ENCODE assay signal across 15 cellular contexts in genomic region chr14:99524091-99524661, GRCh38. TPM values are rescaled to one million over a fixed set of nuclear protein-coding genes. Genes with fewer than 3 reads are reported as not detected.
DNase-seq lines count a peak whose midpoint lies in the region; ATAC-seq and TF ChIP-seq lines count a peak whose summit lies in the region.
"Had no signal": no experiment of that assay in that cellular context is flagged by ENCODE, and none has a peak within 500 bp of the region (broad histone marks: within the 10 kb centered on the region; RNA-seq: fewer than 3 reads in every experiment).

No MANE protein-coding gene starts in this region.

- TF ChIP-seq CTCF in IMR-90 (conservative IDR thresholded peaks at IDR 0.05; ENCODE audit: low read depth, low read length) = no peak

- in situ Hi-C loops in IMR-90 (cut with MboI; ENCODE audit: low sequenced_read_pairs) = loop anchor here (5.0 to 10.0 kb wide), 2 partner anchors 98 to 381 kb away; no protein-coding TSS in a partner anchor

- H3K4me3 Mint-ChIP-seq in activated T-cell treated with anti-CD3 and anti-CD28 coated beads, Interleukin-2, amount 50 U/mL, for 24 hours = no peak overlapping the region
- no peak overlapping the region for H3K4me3 Mint-ChIP-seq in CD4-positive, alpha-beta memory T cell
- H3K4me3 Mint-ChIP-seq: naive B cell had no signal

- H3K27me3 Mint-ChIP-seq in activated T-cell treated with anti-CD3 and anti-CD28 coated beads, Interleukin-2, amount 50 U/mL, for 24 hours = no peaks in the 10 kb centered on the region
- H3K27me3 Mint-ChIP-seq in CD4-positive, alpha-beta memory T cell = no peaks in the 10 kb centered on the region
- H3K27me3 Mint-ChIP-seq: CD8-positive, alpha-beta memory T cell; naive B cell had no signal

- H3K27ac ChIP-seq in IMR-90 (ENCODE audit: insufficient read depth, low read length) = no peak overlapping the region
- no peak overlapping the region for H3K27ac ChIP-seq in iPS-20b (ENCODE audit: low read length)
- no peak overlapping the region for H3K27ac ChIP-seq in CD4-positive, alpha-beta memory T cell (ENCODE audit: low read depth, low read length)
- H3K27ac ChIP-seq: epithelial cell of prostate, KMS-11 had no signal

- H3K79me1 ChIP-seq in IMR-90 (ENCODE audit: low read depth in 1 of 2, low read length in 2 of 2) = peaks cover 24 to 78% of the 10 kb centered on the region in 2 experiments

- H3K9me3 Mint-ChIP-seq in activated T-cell treated with anti-CD3 and anti-CD28 coated beads, Interleukin-2, amount 50 U/mL, for 24 hours = no peaks in the 10 kb centered on the region
- no peaks in the 10 kb centered on the region for H3K9me3 Mint-ChIP-seq in CD4-positive, alpha-beta memory T cell
- H3K9me3 Mint-ChIP-seq: CD8-positive, alpha-beta memory T cell; naive B cell had no signal

- no peak for TF ChIP-seq POLR2A in IMR-90 (IDR thresholded peaks at IDR 0.05; ENCODE audit: low read depth, low read length)

- peak overlapping the region; percentile 41; the same call in 1 of the 2 replicates for H3K4ac ChIP-seq in IMR-90 (ENCODE audit: low read depth, low read length)

- 100% methylated on average over 1 of the region's 16 CpGs; no CpG with 5 or more reads in 1 of the 2 experiments for WGBS in IMR-90 (ENCODE audit: extremely low coverage in 2 of 2, insufficient read length in 1 of 2), 2 experiments

- no peak overlapping the region for H3K14ac ChIP-seq in IMR-90 (replicated peaks; ENCODE audit: low read depth, low read length)

- H3K23ac ChIP-seq in IMR-90 (ENCODE audit: low read depth, low read length) = no peak overlapping the region

- CTCF ChIA-PET in IMR-90 (lab: Yijun Ruan, JAX) = interaction anchor here (0.9 to 1.1 kb wide), 2 partner anchors 12 to 66 kb away, joined by 3 read pairs; no protein-coding TSS in a partner anchor
- CTCF ChIA-PET in CD4-positive, alpha-beta memory T cell (lab: Charles Lee; ENCODE audit: partially characterized antibody) = interaction anchor here (1.1 to 2.2 kb wide), 4 partner anchors 10 to 361 kb away, joined by 3 to 10 read pairs (median 4); no protein-coding TSS in a partner anchor

- H3K9me3 ChIP-seq in IMR-90 (ENCODE audit: control insufficient read depth, insufficient read depth, low read length) (no peaks in the 10 kb centered on the region), iPS-20b (ENCODE audit: insufficient read depth, low read depth, low read length) (no peaks in the 10 kb centered on the region)
- H3K9me3 ChIP-seq in CD4-positive, alpha-beta memory T cell (ENCODE audit: control insufficient read depth in 1 of 2, low read length in 2 of 2) = no peaks in the 10 kb centered on the region

- H3K36me3 Mint-ChIP-seq in activated T-cell treated with anti-CD3 and anti-CD28 coated beads, Interleukin-2, amount 50 U/mL, for 24 hours (ENCODE audit: low read depth) = no peaks in the 10 kb centered on the region
- H3K36me3 Mint-ChIP-seq in CD4-positive, alpha-beta memory T cell = peaks cover 0 to 1% of the 10 kb centered on the region in 2 donors
- H3K36me3 Mint-ChIP-seq: naive B cell had no signal

- no peaks in the 10 kb centered on the region for H3K27me3 ChIP-seq in IMR-90 (ENCODE audit: control insufficient read depth, insufficient read depth, low read length)
- H3K27me3 ChIP-seq in iPS-20b (ENCODE audit: insufficient read depth, low read length) = no peaks in the 10 kb centered on the region
- H3K27me3 ChIP-seq in CD4-positive, alpha-beta memory T cell (ENCODE audit: insufficient read depth, low read length) = no peaks in the 10 kb centered on the region

- intact Hi-C loops in IMR-90 (cut with micrococcal nuclease) = loop anchor here (5.0 kb wide), 1 partner anchor 158 kb away; the partner anchor contains the start of gene CYP46A1
- intact Hi-C loops in sciatic nerve (cut with DNase I) = loop anchor here (5.0 kb wide), 1 partner anchor 103 kb away; no protein-coding TSS in a partner anchor
- intact Hi-C loops in CD4-positive, alpha-beta memory T cell (cut with micrococcal nuclease) = no loop called here

- peak overlapping the region; percentile 11; the same call in 1 of the 2 replicates for H4K91ac ChIP-seq in IMR-90 (ENCODE audit: insufficient read depth, low read depth, low read length)

- no peak overlapping the region for H2BK20ac ChIP-seq in IMR-90 (ENCODE audit: low read depth, low read length)

- peaks cover 8% of the 10 kb centered on the region for H3K4me1 Mint-ChIP-seq in activated T-cell treated with anti-CD3 and anti-CD28 coated beads, Interleukin-2, amount 50 U/mL, for 24 hours (ENCODE audit: low read depth)
- peaks cover 5 to 22% (median 12%) of the 10 kb centered on the region in 4 donors for H3K4me1 Mint-ChIP-seq in CD4-positive, alpha-beta memory T cell
- H3K4me1 Mint-ChIP-seq: naive B cell had no signal

- H3K9ac ChIP-seq in IMR-90 (ENCODE audit: low read depth, low read length) (no peak overlapping the region), iPS-20b (ENCODE audit: low read depth, low read length) (peak overlapping the region; percentile 14; the same call in 1 of the 2 replicates)
- H3K9ac ChIP-seq: KMS-11 had no signal

- H3K4me1 ChIP-seq in IMR-90 (ENCODE audit: control insufficient read depth, insufficient read depth, low read length) = peaks cover 34% of the 10 kb centered on the region
- peaks cover 20% of the 10 kb centered on the region; the same call in 1 of the 2 replicates for H3K4me1 ChIP-seq in iPS-20b (ENCODE audit: insufficient read depth, low read length)
- H3K4me1 ChIP-seq in CD4-positive, alpha-beta memory T cell (ENCODE audit: insufficient read depth, low read length) = peaks cover 20% of the 10 kb centered on the region

- peak overlapping the region; percentile 29 for H2BK120ac ChIP-seq in IMR-90 (ENCODE audit: low read depth, low read length)

- DNase-seq in IMR-90 (no peak), amniotic epithelial cell (ENCODE audit: low read depth) (peak; percentile 27), sciatic nerve (ENCODE audit: low spot score) (no peak), NCI-H510A (lab: John Stamatoyannopoulos, UW) (no peak)
- no peak for DNase-seq in activated T-cell treated with anti-CD3 and anti-CD28 coated beads, Interleukin-2, amount 50 U/mL, for 24 hours
- no peak for DNase-seq in CD4-positive, alpha-beta memory T cell
- DNase-seq: activated T-cell treated with anti-CD3 and anti-CD28 coated beads, Interleukin-2, amount 50 U/mL, for 48 hours; CD8-positive, alpha-beta memory T cell; naive B cell; NCI-H2227 treated with DMSO at 0.1 percent for 48 hours; stimulated activated CD4-positive, alpha-beta T cell treated with anti-CD3 and anti-CD28 coated beads, Interleukin-15, amount 100 ng/mL, for 24 hours had no signal

- TF ChIP-seq RAD21 in IMR-90 (IDR thresholded peaks at IDR 0.05; ENCODE audit: low read length) = no peak

- no peak overlapping the region for H4K5ac ChIP-seq in IMR-90 (ENCODE audit: low read depth, low read length)

- H3K36me3 ChIP-seq in IMR-90 (ENCODE audit: control insufficient read depth, insufficient read depth, low read length) (no peaks in the 10 kb centered on the region; the same call in 1 of the 2 replicates), iPS-20b (ENCODE audit: insufficient read depth, low read depth, low read length) (no peaks in the 10 kb centered on the region)
- H3K36me3 ChIP-seq in CD4-positive, alpha-beta memory T cell (ENCODE audit: insufficient read depth, low read length) = no peaks in the 10 kb centered on the region

- H3K27ac Mint-ChIP-seq in activated T-cell treated with anti-CD3 and anti-CD28 coated beads, Interleukin-2, amount 50 U/mL, for 24 hours = no peak overlapping the region
- H3K27ac Mint-ChIP-seq in CD4-positive, alpha-beta memory T cell = no peak overlapping the region
- H3K27ac Mint-ChIP-seq: naive B cell had no signal

- peak overlapping the region in 1 of 2 experiments; percentile 16; a peak in 2 of 4 replicates for H4K8ac ChIP-seq in IMR-90 (ENCODE audit: low read depth in 2 of 2, low read length in 2 of 2)

- peak overlapping the region; percentile 80 for H2BK5ac ChIP-seq in IMR-90 (ENCODE audit: low read depth, low read length, poor library complexity, severe bottlenecking)

- H3K4me2 ChIP-seq in IMR-90 (ENCODE audit: low read depth, low read length) = no peak overlapping the region
- H3K4me2 ChIP-seq: KMS-11 had no signal

- H3K9me1 ChIP-seq in IMR-90 (ENCODE audit: insufficient read depth, low read length) = peaks cover 10% of the 10 kb centered on the region

- no TSS peak for BruUV-seq in IMR-90 (replicated peaks; lab: Mats Ljungman, UMichigan)

- no peak overlapping the region for H2AK9ac ChIP-seq in IMR-90 (replicated peaks; ENCODE audit: low read depth, low read length, poor library complexity)

- H2AFZ ChIP-seq in IMR-90 (replicated peaks; ENCODE audit: low read length, poor library complexity) = peak overlapping the region; percentile 5

- POLR2A ChIA-PET in IMR-90 (lab: Charles Lee; ENCODE audit: unreplicated experiment) = interaction anchor here (1.4 kb wide), 1 partner anchor 12 kb away, joined by 3 read pairs; no protein-coding TSS in a partner anchor
- POLR2A ChIA-PET in CD4-positive, alpha-beta memory T cell (lab: Charles Lee; ENCODE audit: partially characterized antibody) = interaction anchor here (3.4 kb wide), 1 partner anchor 80 kb away, joined by 18 read pairs; the partner anchor contains the start of gene CCDC85C

- peak overlapping the region; percentile 79; the same call in 1 of the 2 replicates for H2AK5ac ChIP-seq in IMR-90 (ENCODE audit: low read depth, low read length)

- H3K4me3 ChIP-seq in IMR-90 (ENCODE audit: insufficient read depth, low read depth, low read length) = no peak overlapping the region
- no peak overlapping the region for H3K4me3 ChIP-seq in iPS-20b (ENCODE audit: low read length)
- no peak overlapping the region for H3K4me3 ChIP-seq in CD4-positive, alpha-beta memory T cell (ENCODE audit: low read length in 2 of 2)

- H3K56ac ChIP-seq in IMR-90 (ENCODE audit: extremely low read depth, insufficient read depth, low read length) = no peak overlapping the region

- H2BK15ac ChIP-seq in IMR-90 (ENCODE audit: low read depth, low read length) = no peak overlapping the region

- no peak overlapping the region for H3K18ac ChIP-seq in IMR-90 (ENCODE audit: low read depth, low read length)

- ATAC-seq in IMR-90 (ENCODE audit: low read depth) (no peak), sciatic nerve (peak; percentile 54), GM18867 (IDR thresholded peaks at IDR 0.05; ENCODE audit: unreplicated experiment) (no peak)

- dilution Hi-C loops in IMR-90 (cut with HindIII; ENCODE audit: low sequenced_read_pairs, unreplicated experiment) = no loop called here

- H4K20me1 ChIP-seq in IMR-90 (ENCODE audit: insufficient read depth, low read length) = peaks cover 19% of the 10 kb centered on the region

RNA-seq across cellular contexts. Expression of gene CCNK, which starts 43.0 kb away (rescaled TPM):
- total RNA-seq in IMR-90 (2012; rRNA removed) (18.8 and 33.1 TPM in 2 replicates), sciatic nerve (43.2 TPM)
- polyA plus RNA-seq in IMR-90 (2012; rRNA removed) = 25.0 and 38.3 TPM in 2 replicates
- polyA plus RNA-seq in IMR-90 (2012; cell fraction: cytosol; rRNA removed) = 9.1 and 12.6 TPM in 2 replicates
- polyA plus RNA-seq in IMR-90 (2012; cell fraction: nucleus; rRNA removed; ENCODE audit: low replicate concordance) = 14.4 and 41.8 TPM in 2 replicates
- 10 to 100 TPM; 77.1 to 83.4 TPM for total RNA-seq in CD4-positive, alpha-beta memory T cell
- polyA plus RNA-seq in CD4-positive, alpha-beta memory T cell = 10 to 100 TPM in 1 of 2 donors, 1 to 10 TPM in 1; 7.0 to 20.2 TPM

RNA-seq across cellular contexts. Expression of gene SETD3, which starts 43.5 kb away (rescaled TPM):
- total RNA-seq in IMR-90 (2012; rRNA removed) (31.9 and 35.0 TPM in 2 replicates), sciatic nerve (86.0 TPM)
- 15.9 and 18.8 TPM in 2 replicates for polyA plus RNA-seq in IMR-90 (2012; rRNA removed)
- 5.3 and 7.6 TPM in 2 replicates for polyA plus RNA-seq in IMR-90 (2012; cell fraction: cytosol; rRNA removed)
- 1.7 and 11.2 TPM in 2 replicates for polyA plus RNA-seq in IMR-90 (2012; cell fraction: nucleus; rRNA removed; ENCODE audit: low replicate concordance)
- 10 to 100 TPM; 62.1 to 66.9 TPM for total RNA-seq in CD4-positive, alpha-beta memory T cell
- 10 to 100 TPM; 37.4 to 49.4 TPM for polyA plus RNA-seq in CD4-positive, alpha-beta memory T cell
